8 cellular contexts compared by ENCODE assay signal in genomic region chr12:40692617-40693502, GRCh38.
DNase-seq lines count a peak whose midpoint lies in the region; ATAC-seq and TF ChIP-seq lines count a peak whose summit lies in the region.

No MANE protein-coding gene starts in this region.

- peak overlapping the region; percentile 60 for H3K4me3 ChIP-seq in HEK293 (ENCODE audit: low read depth, low read length)
- peak overlapping the region; percentile 89 for H3K4me3 ChIP-seq in adipocyte (ENCODE audit: low read length)

- H3K4me1 ChIP-seq in HEK293 (ENCODE audit: control insufficient read depth, insufficient read depth, low read length) (0 out of 2 replicates have a peak, but pooled peaks cover 4% of the 10 kb centered on the region), adipocyte (ENCODE audit: control insufficient read depth, insufficient read depth, low read length) (peaks cover 17% of the 10 kb centered on the region)

- POLR2A ChIA-PET in HEK293 (lab: Yijun Ruan, JAX): no interaction called here

- 0 out of 2 replicates have a peak overlapping the region, but pooled peaks have one; percentile 9 for H3K27ac ChIP-seq in HEK293 (ENCODE audit: extremely low read depth, low read depth, low read length)
- peak overlapping the region; percentile 44 for H3K27ac ChIP-seq in substantia nigra (ENCODE audit: low read depth, low read length, poor library complexity, severe bottlenecking)

- H3K27me3 ChIP-seq in adipocyte (replicated peaks; ENCODE audit: control insufficient read depth, insufficient read depth, low read length): no peaks in the 10 kb centered on the region

- H3K36me3 ChIP-seq in HEK293 (ENCODE audit: control insufficient read depth in 2 of 2, insufficient read depth in 1 of 2, low read length in 2 of 2): no peaks in the 10 kb centered on the region
- no peaks in the 10 kb centered on the region for H3K36me3 ChIP-seq in adipocyte (ENCODE audit: control insufficient read depth, insufficient read depth, low read length, severe bottlenecking)

- DNase-seq in adipocyte (ENCODE audit: low read depth): no peak
- peak; percentile 27 for DNase-seq in iPS-NIHi7 (ENCODE audit: extremely low spot score)
- peak in 27 of 49 donors; percentile 5 to 84 (median 23) for DNase-seq in substantia nigra (lab: John Stamatoyannopoulos, UW)
- DNase-seq in HCEC 1CT: no peak
- no peak for DNase-seq in epidermal melanocyte (ENCODE audit: insufficient read length, low spot score)

- H3K9ac ChIP-seq in adipocyte (ENCODE audit: low read length): peak overlapping the region; percentile 42

- no peaks in the 10 kb centered on the region for H3K9me3 ChIP-seq in HEK293 (ENCODE audit: control insufficient read depth, insufficient read depth, low read depth, low read length)
- H3K9me3 ChIP-seq in adipocyte (ENCODE audit: control insufficient read depth, low read length): no peaks in the 10 kb centered on the region

- CTCF ChIA-PET in HEK293 (lab: Yijun Ruan, JAX): no interaction called here

- no peak for TF ChIP-seq CTCF in HEK293 (tag by site-specific recombination; IDR thresholded peaks at IDR 0.05)

- no peak for ATAC-seq in GM18867 (IDR thresholded peaks at IDR 0.05; ENCODE audit: unreplicated experiment)
- ATAC-seq in GM21723 (IDR thresholded peaks at IDR 0.05; ENCODE audit: unreplicated experiment): no peak

TF ChIP-seq in HEK293, 187 proteins besides CTCF, POLR2A, EP300 and RAD21 (continues in another document):
- TF ChIP-seq ZNF610 (tag by site-specific recombination; IDR thresholded peaks at IDR 0.05; ENCODE audit: borderline replicate concordance): no peak
- TF ChIP-seq ZBTB48 (tag by site-specific recombination; IDR thresholded peaks at IDR 0.05): peak; percentile 72
- peak; percentile 17; the same call in 1 of the 2 replicates for TF ChIP-seq ZNF341 (tag by site-specific recombination; IDR thresholded peaks at IDR 0.05; ENCODE audit: low read depth)
- TF ChIP-seq ZNF488 (tag by site-specific recombination; IDR thresholded peaks at IDR 0.05): no peak
- TF ChIP-seq ZBTB20 (tag by site-specific recombination; IDR thresholded peaks at IDR 0.05): peak; percentile 45
- TF ChIP-seq ZNF747 (tag by site-specific recombination; IDR thresholded peaks at IDR 0.05): no peak
- no peak for TF ChIP-seq ZNF529 (tag by site-specific recombination; IDR thresholded peaks at IDR 0.05; ENCODE audit: insufficient replicate concordance)
- no peak for TF ChIP-seq ZFP3 (tag by site-specific recombination; IDR thresholded peaks at IDR 0.05; ENCODE audit: low read depth)
- peak; percentile 37 for TF ChIP-seq ZBTB44 (tag by site-specific recombination; IDR thresholded peaks at IDR 0.05)
- 0 out of 2 replicates have a peak, but pooled peaks have one; percentile 26 for TF ChIP-seq PATZ1 (tag by site-specific recombination; IDR thresholded peaks at IDR 0.05)
- peak; percentile 24 for TF ChIP-seq PRDM10 (tag by site-specific recombination; IDR thresholded peaks at IDR 0.05)
- no peak for TF ChIP-seq ZNF677 (tag by site-specific recombination; IDR thresholded peaks at IDR 0.05)
- peak; percentile 39 for TF ChIP-seq ZEB2 (tag by site-specific recombination; IDR thresholded peaks at IDR 0.05)
- no peak for TF ChIP-seq ZNF223 (tag by site-specific recombination; IDR thresholded peaks at IDR 0.05)
- TF ChIP-seq ZIC2 (tag by site-specific recombination; IDR thresholded peaks at IDR 0.05): peak; percentile 36
- TF ChIP-seq ZFP69B (tag by site-specific recombination; IDR thresholded peaks at IDR 0.05): 0 out of 2 replicates have a peak, but pooled peaks have one; percentile 5
- TF ChIP-seq ZNF600 (tag by site-specific recombination; IDR thresholded peaks at IDR 0.05): 0 out of 2 replicates have a peak, but pooled peaks have one; percentile 15
- no peak for TF ChIP-seq BCL6B (tag by site-specific recombination; IDR thresholded peaks at IDR 0.05)
- TF ChIP-seq OSR2 (tag by site-specific recombination; IDR thresholded peaks at IDR 0.05): peak; percentile 86
- TF ChIP-seq WT1 (tag by site-specific recombination; IDR thresholded peaks at IDR 0.05): peak; percentile 42; the same call in 1 of the 2 replicates
- no peak for TF ChIP-seq ZNF394 (tag by site-specific recombination; IDR thresholded peaks at IDR 0.05; ENCODE audit: borderline replicate concordance)
- TF ChIP-seq GLIS1 (tag by site-specific recombination; IDR thresholded peaks at IDR 0.05): 0 out of 2 replicates have a peak, but pooled peaks have one; percentile 11
- peak; percentile 32 for TF ChIP-seq ZBTB8A (tag by site-specific recombination; IDR thresholded peaks at IDR 0.05)
- TF ChIP-seq ZFP41 (tag by site-specific recombination; IDR thresholded peaks at IDR 0.05; ENCODE audit: borderline replicate concordance): no peak
- TF ChIP-seq ZNF132 (tag by site-specific recombination; IDR thresholded peaks at IDR 0.05; ENCODE audit: borderline replicate concordance): no peak
- peak; percentile 64; the same call in 1 of the 2 replicates for TF ChIP-seq ZNF423 (tag by site-specific recombination; IDR thresholded peaks at IDR 0.05)

Comparison
In these comparisons a context has a peak if more than half of its experiments do, and no peak if none do; other contexts are left out.
1. DNase-seq: peak in iPS-NIHi7 (single experiment) and substantia nigra (27 of 49); none in adipocyte (single experiment), HCEC 1CT (single experiment) and epidermal melanocyte (single experiment).